Comparison of ENCODE assay signal across 19 cellular contexts in genomic region chr7:47544416-47544815, GRCh38. TPM values are rescaled to one million over a fixed set of nuclear protein-coding genes. Genes with fewer than 3 reads are reported as not detected.
"Had no signal": no experiment of that assay in that cellular context is flagged by ENCODE, and none has a peak within 500 bp of the region (broad histone marks: within the 10 kb centered on the region; RNA-seq: fewer than 3 reads in every experiment).

No MANE protein-coding gene starts in this region.

- H3K27ac Mint-ChIP-seq: activated naive CD4-positive, alpha-beta T cell treated with anti-CD3 and anti-CD28 coated beads for 36 hours; neural progenitor cell; T-helper 1 cell treated with Interleukin-12 subunit alpha and Interleukin-12 subunit beta and Interleukin-4 antibody, amounts not matched to agents 30 μg/mL and 1 μg/mL, for 36 hours had no signal

- H3K9me3 Mint-ChIP-seq: activated naive CD4-positive, alpha-beta T cell treated with anti-CD3 and anti-CD28 coated beads for 36 hours; naive thymus-derived CD8-positive, alpha-beta T cell; neural progenitor cell; stimulated activated naive B cell treated with anti-CD40 and anti-IgM and Interleukin-4, amounts not matched to agents 10 μg/mL and 1 μg/mL and 100 μg/mL, for 72 hours; T-helper 1 cell treated with Interleukin-12 subunit alpha and Interleukin-12 subunit beta and Interleukin-4 antibody, amounts not matched to agents 30 μg/mL and 1 μg/mL, for 36 hours had no signal

- H3K36me3 ChIP-seq: neural progenitor cell, upper lobe of right lung had no signal

- H3K36me3 Mint-ChIP-seq: naive thymus-derived CD8-positive, alpha-beta T cell had no signal

- H3K27ac ChIP-seq: lower lobe of right lung, neural progenitor cell, thoracic aorta, upper lobe of right lung had no signal

- H2AFZ ChIP-seq: neural progenitor cell had no signal

- DNase-seq: activated CD4-positive, alpha-beta T cell treated with anti-CD3 and anti-CD28 coated beads for 4 hours; activated CD4-positive, alpha-beta T cell treated with anti-CD3 and anti-CD28 coated beads, Interleukin-2, amount 50 U/mL, for 48 hours; activated CD4-positive, CD25-positive, alpha-beta regulatory T cell; activated naive CD4-positive, alpha-beta T cell treated with anti-CD3 and anti-CD28 coated beads for 36 hours; activated T-cell treated with anti-CD3 and anti-CD28 coated beads, Interleukin-2, amount 50 U/mL, for 48 hours; cerebellar nuclear complex; cortex of kidney; lower lobe of right lung; small intestine; stimulated activated CD4-positive, alpha-beta T cell treated with anti-CD3 and anti-CD28 coated beads, Interleukin-15, amount 100 ng/mL, for 24 hours; T1000; upper lobe of right lung had no signal

- H3K9me3 ChIP-seq: lower lobe of right lung, thoracic aorta, upper lobe of right lung had no signal

- H3K4me3 Mint-ChIP-seq: activated naive CD4-positive, alpha-beta T cell treated with anti-CD3 and anti-CD28 coated beads for 36 hours; naive thymus-derived CD8-positive, alpha-beta T cell; neural progenitor cell; T-helper 1 cell treated with Interleukin-12 subunit alpha and Interleukin-12 subunit beta and Interleukin-4 antibody, amounts not matched to agents 30 μg/mL and 1 μg/mL, for 36 hours had no signal

- H3K4me2 ChIP-seq: neural progenitor cell had no signal

- ATAC-seq: left lobe of liver; lower lobe of right lung; naive thymus-derived CD8-positive, alpha-beta T cell; upper lobe of right lung had no signal

- H3K9ac ChIP-seq: neural progenitor cell had no signal

- H3K27me3 ChIP-seq: neural progenitor cell, upper lobe of right lung had no signal

- H3K4me3 ChIP-seq: lower lobe of right lung, neural progenitor cell, thoracic aorta, upper lobe of right lung had no signal

- FAIRE-seq: endometrium, small intestine had no signal

RNA-seq across cellular contexts. Expression of gene TNS3, which starts 37.5 kb away (rescaled TPM):
- polyA plus RNA-seq: naive thymus-derived CD8-positive, alpha-beta T cell had no signal
